ENCODE assay signal across 8 cellular contexts in the genomic region with DNA sequence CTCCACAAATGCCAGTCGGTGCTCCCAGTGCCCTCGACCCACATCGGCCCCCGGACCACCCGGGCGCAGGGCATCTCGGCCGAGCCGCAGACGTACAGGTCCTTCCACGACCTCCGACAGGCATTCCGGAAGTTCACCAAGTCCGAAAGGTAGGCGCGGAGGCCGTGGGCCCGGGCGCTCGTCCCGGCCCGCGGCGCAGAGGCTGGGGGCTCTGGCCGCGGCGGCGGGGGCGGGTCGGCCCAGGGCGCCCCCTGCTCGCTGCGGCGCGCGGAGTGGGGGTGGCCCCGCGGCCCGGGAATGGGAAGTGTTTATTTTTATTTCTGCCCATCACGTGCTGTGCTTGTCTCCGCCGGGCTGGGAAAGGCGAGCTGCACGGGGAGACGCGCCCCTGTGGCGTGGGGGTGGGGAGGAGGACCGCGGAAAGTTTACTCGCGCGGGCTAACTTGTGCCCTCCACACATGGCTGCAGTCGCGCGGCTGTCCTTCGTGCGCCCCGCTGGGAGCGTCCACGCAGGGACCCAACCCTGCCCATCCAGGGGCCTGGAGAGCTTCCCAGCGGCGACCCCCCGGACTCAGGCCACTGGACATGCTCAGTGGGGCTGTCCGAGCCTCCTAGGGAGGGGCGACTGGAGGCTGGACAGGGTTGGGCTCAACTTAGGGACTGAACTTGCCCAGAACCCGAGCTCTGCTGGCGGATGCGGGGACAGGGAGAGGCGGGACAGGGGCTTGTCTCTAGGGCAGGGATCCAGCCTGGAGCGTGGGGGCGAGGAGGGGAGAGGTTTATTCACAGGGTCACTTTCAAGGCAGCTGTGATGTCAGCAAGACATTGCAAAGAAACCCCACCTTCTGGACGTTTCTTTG.
DNase-seq lines count a peak whose midpoint lies in the region; ATAC-seq and TF ChIP-seq lines count a peak whose summit lies in the region.

No MANE protein-coding gene starts in this region.

- H3K36me3 Mint-ChIP-seq in CD8-positive, alpha-beta T cell: no peaks in the 10 kb centered on the region
- no peaks in the 10 kb centered on the region for H3K36me3 Mint-ChIP-seq in nephron progenitor cell (ENCODE audit: low read depth)

- no peak overlapping the region for H3K27ac Mint-ChIP-seq in CD8-positive, alpha-beta T cell
- H3K27ac Mint-ChIP-seq in nephron progenitor cell: peak overlapping the region; percentile 81

- H3K4me3 ChIP-seq in CD8-positive, alpha-beta T cell (ENCODE audit: low read depth, low read length): no peak overlapping the region
- H3K4me3 ChIP-seq in fibroblast of mammary gland (ENCODE audit: control insufficient read depth, low read depth, low read length): peak overlapping the region; percentile 63

- POLR2A ChIA-PET in CD8-positive, alpha-beta T cell (lab: Charles Lee): interaction anchor here (0.6 kb wide), 1 partner anchor 571 kb away, joined by 3 read pairs; no protein-coding TSS in a partner anchor

- H3K36me3 ChIP-seq in CD8-positive, alpha-beta T cell (ENCODE audit: insufficient read depth, low read length): no peaks in the 10 kb centered on the region

- peaks cover 9% of the 10 kb centered on the region for H3K4me1 Mint-ChIP-seq in CD8-positive, alpha-beta T cell (ENCODE audit: low read depth)
- H3K4me1 Mint-ChIP-seq in nephron progenitor cell: peaks cover 26% of the 10 kb centered on the region

- no peak for ATAC-seq in CD8-positive, alpha-beta T cell
- ATAC-seq in SK-N-SH treated with all-trans-retinoic acid at 6 μM for 48 hours: peak; percentile 56

- CTCF ChIA-PET in CD8-positive, alpha-beta T cell (lab: Charles Lee): no interaction called here

- H3K4me3 Mint-ChIP-seq in CD8-positive, alpha-beta T cell: peak overlapping the region; percentile 8
- peak overlapping the region; percentile 98 for H3K4me3 Mint-ChIP-seq in nephron progenitor cell

- intact Hi-C loops in CD8-positive, alpha-beta T cell (cut with DNase I, micrococcal nuclease): no loop called here

- H3K9me3 ChIP-seq in CD8-positive, alpha-beta T cell (ENCODE audit: low read length): no peaks in the 10 kb centered on the region

- TF ChIP-seq CTCF in CD8-positive, alpha-beta T cell (IDR thresholded peaks at IDR 0.05): no peak
- TF ChIP-seq CTCF in fibroblast of mammary gland (conservative IDR thresholded peaks at IDR 0.05; ENCODE audit: control insufficient read depth, insufficient read depth, low read depth, low read length) (no peak), nephron progenitor cell (IDR thresholded peaks at IDR 0.05) (no peak)

- H3K27me3 Mint-ChIP-seq in CD8-positive, alpha-beta T cell (ENCODE audit: low read depth): peaks cover 39% of the 10 kb centered on the region
- peaks cover 13% of the 10 kb centered on the region for H3K27me3 Mint-ChIP-seq in nephron progenitor cell (ENCODE audit: low read depth, poor library complexity)

- peaks cover 8% of the 10 kb centered on the region for H3K27me3 ChIP-seq in CD8-positive, alpha-beta T cell (ENCODE audit: insufficient read depth, low read length)

- H3K9me3 Mint-ChIP-seq in CD8-positive, alpha-beta T cell: no peaks in the 10 kb centered on the region
- no peaks in the 10 kb centered on the region for H3K9me3 Mint-ChIP-seq in nephron progenitor cell

- no peak overlapping the region for H3K27ac ChIP-seq in CD8-positive, alpha-beta T cell (ENCODE audit: low read depth, low read length)

- no peaks in the 10 kb centered on the region for H3K4me1 ChIP-seq in CD8-positive, alpha-beta T cell (ENCODE audit: insufficient read depth, low read length)

- DNase-seq in CD8-positive, alpha-beta T cell: no peak
- DNase-seq in fibroblast of mammary gland (ENCODE audit: low read depth) (peak; percentile 62), nephron progenitor cell (peak; percentile 67), EL (no peak), NCI-H1930 (lab: John Stamatoyannopoulos, UW) (no peak), CD1c-positive myeloid dendritic cell (ENCODE audit: extremely low spot score) (no peak)
- no peak for DNase-seq in stimulated activated CD4-positive, alpha-beta T cell treated with anti-CD3 and anti-CD28 coated beads, Interleukin-4, amount 100 ng/mL, for 4 hours

TF ChIP-seq in SK-N-SH treated with all-trans-retinoic acid at 6 μM for 48 hours, 23 proteins besides CTCF, POLR2A, EP300 and RAD21:
- no peak for TF ChIP-seq TCF4 (CRISPR knock-in tag; IDR thresholded peaks at IDR 0.05; ENCODE audit: borderline replicate concordance)
- no peak for TF ChIP-seq ZNF8 (CRISPR knock-in tag; IDR thresholded peaks at IDR 0.05)
- TF ChIP-seq, protein P1, sequence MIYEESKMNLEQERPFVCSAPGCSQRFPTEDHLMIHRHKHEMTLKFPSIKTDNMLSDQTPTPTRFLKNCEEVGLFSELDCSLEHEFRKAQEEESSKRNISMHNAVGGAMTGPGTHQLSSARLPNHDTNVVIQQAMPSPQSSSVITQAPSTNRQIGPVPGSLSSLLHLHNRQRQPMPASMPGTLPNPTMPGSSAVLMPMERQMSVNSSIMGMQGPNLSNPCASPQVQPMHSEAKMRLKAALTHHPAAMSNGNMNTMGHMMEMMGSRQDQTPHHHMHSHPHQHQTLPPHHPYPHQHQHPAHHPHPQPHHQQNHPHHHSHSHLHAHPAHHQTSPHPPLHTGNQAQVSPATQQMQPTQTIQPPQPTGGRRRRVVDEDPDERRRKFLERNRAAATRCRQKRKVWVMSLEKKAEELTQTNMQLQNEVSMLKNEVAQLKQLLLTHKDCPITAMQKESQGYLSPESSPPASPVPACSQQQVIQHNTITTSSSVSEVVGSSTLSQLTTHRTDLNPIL (CRISPR knock-in tag; IDR thresholded peaks at IDR 0.05; ENCODE audit: low read depth): no peak
- no peak for TF ChIP-seq PPARA (CRISPR knock-in tag; IDR thresholded peaks at IDR 0.05; ENCODE audit: borderline replicate concordance)
- no peak for TF ChIP-seq ISL1 (CRISPR knock-in tag; IDR thresholded peaks at IDR 0.05)
- TF ChIP-seq GLIS3 (CRISPR knock-in tag; IDR thresholded peaks at IDR 0.05): no peak
- TF ChIP-seq TOX (CRISPR knock-in tag; IDR thresholded peaks at IDR 0.05; ENCODE audit: borderline replicate concordance): no peak
- no peak for TF ChIP-seq ZC3H10 (CRISPR knock-in tag; IDR thresholded peaks at IDR 0.05)
- TF ChIP-seq, protein P2, sequence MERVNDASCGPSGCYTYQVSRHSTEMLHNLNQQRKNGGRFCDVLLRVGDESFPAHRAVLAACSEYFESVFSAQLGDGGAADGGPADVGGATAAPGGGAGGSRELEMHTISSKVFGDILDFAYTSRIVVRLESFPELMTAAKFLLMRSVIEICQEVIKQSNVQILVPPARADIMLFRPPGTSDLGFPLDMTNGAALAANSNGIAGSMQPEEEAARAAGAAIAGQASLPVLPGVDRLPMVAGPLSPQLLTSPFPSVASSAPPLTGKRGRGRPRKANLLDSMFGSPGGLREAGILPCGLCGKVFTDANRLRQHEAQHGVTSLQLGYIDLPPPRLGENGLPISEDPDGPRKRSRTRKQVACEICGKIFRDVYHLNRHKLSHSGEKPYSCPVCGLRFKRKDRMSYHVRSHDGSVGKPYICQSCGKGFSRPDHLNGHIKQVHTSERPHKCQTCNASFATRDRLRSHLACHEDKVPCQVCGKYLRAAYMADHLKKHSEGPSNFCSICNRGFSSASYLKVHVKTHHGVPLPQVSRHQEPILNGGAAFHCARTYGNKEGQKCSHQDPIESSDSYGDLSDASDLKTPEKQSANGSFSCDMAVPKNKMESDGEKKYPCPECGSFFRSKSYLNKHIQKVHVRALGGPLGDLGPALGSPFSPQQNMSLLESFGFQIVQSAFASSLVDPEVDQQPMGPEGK (CRISPR knock-in tag; IDR thresholded peaks at IDR 0.05; ENCODE audit: borderline replicate concordance): no peak
- no peak for TF ChIP-seq ARNTL (CRISPR knock-in tag; IDR thresholded peaks at IDR 0.05; ENCODE audit: borderline replicate concordance, low read depth)
- no peak for TF ChIP-seq TSHZ2 (CRISPR knock-in tag; IDR thresholded peaks at IDR 0.05)
- no peak for TF ChIP-seq ESRRG (CRISPR knock-in tag; IDR thresholded peaks at IDR 0.05)

Comparison
In these comparisons a context has a peak if more than half of its experiments do, and no peak if none do; other contexts are left out.
1. DNase-seq: peak in fibroblast of mammary gland (single experiment) and nephron progenitor cell (single experiment); none in CD8-positive, alpha-beta T cell (0 of 7), EL (single experiment), NCI-H1930 (0 of 2), CD1c-positive myeloid dendritic cell (single experiment) and stimulated activated CD4-positive, alpha-beta T cell treated with anti-CD3 and anti-CD28 coated beads, Interleukin-4, amount 100 ng/mL, for 4 hours (0 of 2).